ENCODE assay signal across 8 cellular contexts in the genomic region with DNA sequence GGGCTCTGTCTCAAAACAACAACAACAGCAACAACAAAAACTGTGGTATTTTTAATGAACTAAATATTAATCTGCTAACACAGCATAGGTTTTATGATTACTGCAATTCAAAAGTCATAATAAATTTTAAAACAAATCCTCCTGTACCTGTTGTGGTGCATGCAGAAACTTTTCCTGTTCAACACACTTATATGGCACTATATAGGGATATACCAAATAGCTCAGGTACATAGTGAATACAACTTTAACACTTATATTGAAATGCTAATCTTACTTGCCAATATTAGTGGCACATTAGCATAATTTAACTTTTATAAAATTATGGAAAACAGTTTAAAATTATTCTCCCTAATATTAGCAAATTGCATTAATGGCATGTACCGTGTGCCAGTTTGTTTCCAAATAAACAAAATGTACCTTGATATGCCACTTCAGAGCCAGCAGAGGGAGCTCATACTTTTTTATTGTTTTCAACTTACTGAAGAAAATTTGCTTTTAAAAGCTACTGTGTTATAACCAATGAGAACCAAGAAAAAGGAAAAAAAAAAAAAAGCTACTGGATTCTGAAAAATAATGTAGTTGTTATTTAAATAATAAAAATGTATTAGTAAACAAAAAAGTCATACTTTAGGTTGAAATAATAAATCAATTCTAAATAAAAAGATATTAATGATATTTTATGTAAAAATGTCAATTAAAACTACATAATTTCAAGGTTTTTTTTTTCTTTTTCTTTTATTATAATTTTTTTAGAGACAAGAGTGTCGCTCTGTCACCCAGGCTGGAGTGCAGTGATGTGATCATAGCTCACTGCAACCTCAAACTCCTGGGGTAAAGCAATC. TPM values are rescaled to one million over a fixed set of nuclear protein-coding genes. Genes with fewer than 3 reads are reported as not detected.
DNase-seq lines count a peak whose midpoint lies in the region; ATAC-seq and TF ChIP-seq lines count a peak whose summit lies in the region.

No MANE protein-coding gene starts in this region.

- no peaks in the 10 kb centered on the region for H3K4me1 ChIP-seq in prostate gland (replicated peaks)

- no peaks in the 10 kb centered on the region for H3K27me3 ChIP-seq in prostate gland (replicated peaks; ENCODE audit: insufficient read depth)

- TF ChIP-seq POLR2A in prostate gland (IDR thresholded peaks at IDR 0.05): no peak

- H3K9me3 ChIP-seq in prostate gland: no peaks in the 10 kb centered on the region

- peak; percentile 82 for ATAC-seq in GM21423 (IDR thresholded peaks at IDR 0.05; ENCODE audit: unreplicated experiment)
- ATAC-seq in HG03025 (IDR thresholded peaks at IDR 0.05; ENCODE audit: low FRiP score, unreplicated experiment): no peak

- intact Hi-C loops in prostate gland (cut with DNase I): loop anchor here (5.0 kb wide), 1 partner anchor 118 kb away; no protein-coding TSS in a partner anchor

- no peaks in the 10 kb centered on the region for H3K36me3 ChIP-seq in prostate gland

- no peak overlapping the region for H3K27ac ChIP-seq in prostate gland

- TF ChIP-seq CTCF in fibroblast of pulmonary artery (IDR thresholded peaks at IDR 0.05; ENCODE audit: low read length, missing control alignments): peak; percentile 61
- TF ChIP-seq CTCF in prostate gland (IDR thresholded peaks at IDR 0.05): peak in 3 of 4 experiments; percentile 64 to 79 (median 74)

- no peak overlapping the region for H3K4me3 ChIP-seq in Jurkat, Clone E6-1 (ENCODE audit: low read length)
- no peak overlapping the region for H3K4me3 ChIP-seq in fibroblast of pulmonary artery (replicated peaks; ENCODE audit: low read depth, low read length)
- no peak overlapping the region for H3K4me3 ChIP-seq in prostate gland

- 18% methylated on average over 2 of the region's 2 CpGs for WGBS in prostate gland

- DNase-seq in NCI-H2081 (lab: John Stamatoyannopoulos, UW) (peak; percentile 29 to 42), NCI-H2081 treated with DMSO at 0.1 percent for 48 hours (lab: John Stamatoyannopoulos, UW) (no peak), SKM-1 treated with dmso at 0.1 percent for 144 hours (lab: John Stamatoyannopoulos, UW; ENCODE audit: unreplicated experiment) (peak; percentile 67), fibroblast of pulmonary artery (ENCODE audit: low read depth) (peak; percentile 80), prostate gland (ENCODE audit: low spot score) (no peak)
- peak; percentile 39 for DNase-seq in Jurkat, Clone E6-1 (ENCODE audit: low read depth, low spot score)

RNA-seq across cellular contexts. Expression of gene RBM26, which starts 18.0 kb away (rescaled TPM):
- polyA plus RNA-seq in Jurkat, Clone E6-1 (2012; ENCODE audit: insufficient read depth, insufficient read length): 30.5 TPM
- 10 to 100 TPM; 29.0 to 45.9 TPM for total RNA-seq in prostate gland

RNA-seq across cellular contexts. Expression of gene NDFIP2, which starts 56.9 kb away (rescaled TPM):
- polyA plus RNA-seq in Jurkat, Clone E6-1 (2012; ENCODE audit: insufficient read depth, insufficient read length): 23.2 TPM
- 10 to 100 TPM; 22.2 to 30.8 TPM for total RNA-seq in prostate gland

Comparison
In these comparisons a context has a peak if more than half of its experiments do, and no peak if none do; other contexts are left out.
1. DNase-seq: peak in NCI-H2081 (2 of 2), Jurkat, Clone E6-1 (single experiment), SKM-1 treated with dmso at 0.1 percent for 144 hours (single experiment) and fibroblast of pulmonary artery (single experiment); none in NCI-H2081 treated with DMSO at 0.1 percent for 48 hours (single experiment) and prostate gland (single experiment).